8 cellular contexts compared by ENCODE assay signal in genomic region chr19:44954278-44954648, GRCh38. TPM values are rescaled to one million over a fixed set of nuclear protein-coding genes. Genes with fewer than 3 reads are reported as not detected.
DNase-seq lines count a peak whose midpoint lies in the region; ATAC-seq and TF ChIP-seq lines count a peak whose summit lies in the region.

No MANE protein-coding gene starts in this region.

- intact Hi-C loops in mammary epithelial cell (cut with micrococcal nuclease), result loop anchor here (5.0 to 10.0 kb wide), 2 partner anchors 107 to 179 kb away; partner anchors contain the start of genes CBLC and NECTIN2

- H3K27me3 ChIP-seq in AG04450 (ENCODE audit: control insufficient read depth, insufficient read depth, low read length) (no peaks in the 10 kb centered on the region), mammary epithelial cell (ENCODE audit: insufficient read depth, low read length) (no peaks in the 10 kb centered on the region), muscle layer of colon (ENCODE audit: control insufficient read depth in 1 of 2, insufficient read depth in 2 of 2, low read length in 2 of 2) (no peaks in the 10 kb centered on the region)

- peak overlapping the region; percentile 99 for H2AFZ ChIP-seq in mammary epithelial cell (ENCODE audit: low read depth, low read length)

- ATAC-seq in HG03097 (IDR thresholded peaks at IDR 0.05; ENCODE audit: low FRiP score, unreplicated experiment) (peak; percentile 9), HG03045 (IDR thresholded peaks at IDR 0.05; ENCODE audit: unreplicated experiment) (no peak)

- H3K9me3 ChIP-seq in AG04450 (ENCODE audit: control insufficient read depth, insufficient read depth, low read length) (no peaks in the 10 kb centered on the region), mammary epithelial cell (replicated peaks; ENCODE audit: insufficient read depth, low read length) (no peaks in the 10 kb centered on the region), muscle layer of colon (ENCODE audit: low read length) (no peaks in the 10 kb centered on the region)

- no peaks in the 10 kb centered on the region for H3K36me3 ChIP-seq in mammary epithelial cell (ENCODE audit: insufficient read depth, low read length)
- H3K36me3 ChIP-seq in muscle layer of colon (ENCODE audit: insufficient read depth, low read length), result no peaks in the 10 kb centered on the region

- H4K20me1 ChIP-seq in mammary epithelial cell (ENCODE audit: insufficient read depth, low read length), result no peaks in the 10 kb centered on the region

- H3K9ac ChIP-seq in mammary epithelial cell (ENCODE audit: insufficient read depth, low read length), result peak overlapping the region; percentile 95
- peak overlapping the region; percentile 98 for H3K9ac ChIP-seq in muscle layer of colon (ENCODE audit: low read length)

- CTCF ChIA-PET in AG04450 (lab: Charles Lee) (interaction anchor here (0.7 to 5.0 kb wide), 5 partner anchors 43 to 231 kb away, joined by 3 to 101 read pairs (median 8); partner anchors contain the start of gene APOE), mammary epithelial cell (lab: Charles Lee; ENCODE audit: low non-redundant PET) (interaction anchor here (0.6 kb wide), 1 partner anchor 477 kb away, joined by 5 read pairs; no protein-coding TSS in a partner anchor)

- H3K4me2 ChIP-seq in mammary epithelial cell (ENCODE audit: insufficient read depth, low read depth, low read length), result peak overlapping the region; percentile 80

- H3K4me1 ChIP-seq in mammary epithelial cell (ENCODE audit: insufficient read depth, low read length) (peaks cover 16% of the 10 kb centered on the region), muscle layer of colon (ENCODE audit: insufficient read depth, low read length) (peaks cover 41% of the 10 kb centered on the region)

- POLR2A ChIA-PET in AG04450 (lab: Yijun Ruan, JAX), result interaction anchor here (0.5 to 1.5 kb wide), 9 partner anchors 8 to 224 kb away, joined by 3 to 12 read pairs (median 5); partner anchors contain the start of genes PPP1R37, TOMM40 and TRAPPC6A

- H3K27ac ChIP-seq in AG04450 (ENCODE audit: low read depth, low read length), result peak overlapping the region; percentile 95
- H3K27ac ChIP-seq in mammary epithelial cell (ENCODE audit: insufficient read depth, low read depth, low read length), result peak overlapping the region; percentile 94
- H3K27ac ChIP-seq in muscle layer of colon (ENCODE audit: low read depth, low read length), result peak overlapping the region; percentile 93

- DNase-seq in AG04450 (ENCODE audit: low read depth, low spot score) (no peak), mammary epithelial cell (no peak), NCI-H446 treated with DMSO at 0.1 percent for 48 hours (lab: John Stamatoyannopoulos, UW) (no peak), NCI-H345 treated with DMSO at 0.1 percent for 48 hours (lab: John Stamatoyannopoulos, UW; ENCODE audit: unreplicated experiment) (no peak)
- DNase-seq in stimulated activated naive CD4-positive, alpha-beta T cell (lab: John Stamatoyannopoulos, UW), result no peak

- in situ Hi-C loops in mammary epithelial cell (cut with MboI; ENCODE audit: low sequenced_read_pairs in 2 of 2), result loop anchor here (5.0 kb wide), 2 partner anchors 42 to 52 kb away; partner anchors contain the start of gene APOC1 (in 1 of the 2)

- peak overlapping the region; percentile 93 for H3K4me3 ChIP-seq in AG04450 (ENCODE audit: low read depth, low read length)
- peak overlapping the region; percentile 90 to 95 (median 93) for H3K4me3 ChIP-seq in mammary epithelial cell (replicated peaks in 1 of 3; ENCODE audit: insufficient read depth in 1 of 3, low read depth in 2 of 3, low read length in 3 of 3)
- peak overlapping the region; percentile 45 to 98 for H3K4me3 ChIP-seq in muscle layer of colon (ENCODE audit: low read depth in 1 of 2, low read length in 2 of 2)

- H3K79me2 ChIP-seq in mammary epithelial cell (ENCODE audit: insufficient read depth, low read length), result peaks cover 52% of the 10 kb centered on the region

- dilution Hi-C loops in mammary epithelial cell (cut with HindIII; ENCODE audit: low sequenced_read_pairs), result loop anchor here (5.0 to 10.0 kb wide), 3 partner anchors 42 to 239 kb away; partner anchors contain the start of gene APOC1

- no TSS peak for BruUV-seq in mammary epithelial cell (replicated peaks; lab: Mats Ljungman, UMichigan)

- TF ChIP-seq CTCF in AG04450 (IDR thresholded peaks at IDR 0.05; ENCODE audit: low read depth, low read length) (no peak), mammary epithelial cell (conservative IDR thresholded peaks at IDR 0.05 in 1 of 2, IDR thresholded peaks at IDR 0.05 in 1 of 2; ENCODE audit: extremely low read depth in 1 of 2, insufficient read depth in 1 of 2, low read depth in 1 of 2, low read length in 2 of 2) (no peak)

- 20% methylated on average over 9 of the region's 13 CpGs for WGBS in mammary epithelial cell (ENCODE audit: low coverage, missing lambda C conversion rate)

RNA-seq across cellular contexts. Expression of gene CLPTM1, which starts 0.9 kb away (rescaled TPM):
- polyA plus RNA-seq in AG04450 (2011; rRNA removed) (51.5 and 63.1 TPM in 2 replicates), mammary epithelial cell (73.8 TPM)
- polyA minus RNA-seq in AG04450 (2011; rRNA and poly(A)+ RNA removed), result 83.5 and 102 TPM in 2 replicates
- 10 to 100 TPM; 36.5 to 89.7 TPM for total RNA-seq in mammary epithelial cell
- polyA minus RNA-seq in mammary epithelial cell, result 105 TPM

RNA-seq across cellular contexts. Expression of gene APOC2, which starts 8.4 kb away (rescaled TPM):
- polyA plus RNA-seq in AG04450 (2011; rRNA removed) (not detected in 2 replicates), mammary epithelial cell (not detected)
- polyA minus RNA-seq in AG04450 (2011; rRNA and poly(A)+ RNA removed), result not detected in 2 replicates
- total RNA-seq in mammary epithelial cell, result not detected
- not detected for polyA minus RNA-seq in mammary epithelial cell

RNA-seq across cellular contexts. Expression of gene APOC4, which starts 12.2 kb away (rescaled TPM):
- polyA plus RNA-seq in AG04450 (2011; rRNA removed) (not detected in 2 replicates), mammary epithelial cell (not detected)
- not detected in 2 replicates for polyA minus RNA-seq in AG04450 (2011; rRNA and poly(A)+ RNA removed)
- not detected for total RNA-seq in mammary epithelial cell
- polyA minus RNA-seq in mammary epithelial cell, result not detected

RNA-seq across cellular contexts. Expression of gene APOC1, which starts 39.9 kb away (rescaled TPM):
- polyA plus RNA-seq in AG04450 (2011; rRNA removed) (3.4 and 4.9 TPM in 2 replicates), mammary epithelial cell (11.9 TPM)
- 0.74 and 0.83 TPM in 2 replicates for polyA minus RNA-seq in AG04450 (2011; rRNA and poly(A)+ RNA removed)
- total RNA-seq in mammary epithelial cell, result 10 to 100 TPM in 1 of 2 donors, 1 to 10 TPM in 1; 1.0 to 13.6 TPM
- 7.6 TPM for polyA minus RNA-seq in mammary epithelial cell

RNA-seq across cellular contexts. Expression of gene RELB, which starts 47.0 kb away (rescaled TPM):
- polyA plus RNA-seq in AG04450 (2011; rRNA removed), result 9.9 and 13.9 TPM in 2 replicates
- polyA minus RNA-seq in AG04450 (2011; rRNA and poly(A)+ RNA removed), result 11.8 and 16.7 TPM in 2 replicates
- 10 to 100 TPM in 1 of 2 donors, 1 to 10 TPM in 1; 6.2 to 26.7 TPM for total RNA-seq in mammary epithelial cell
- 6.4 TPM for polyA plus RNA-seq in mammary epithelial cell
- polyA minus RNA-seq in mammary epithelial cell, result 3.0 TPM
